Comparison of ENCODE assay signal across 8 cellular contexts in the genomic region with DNA sequence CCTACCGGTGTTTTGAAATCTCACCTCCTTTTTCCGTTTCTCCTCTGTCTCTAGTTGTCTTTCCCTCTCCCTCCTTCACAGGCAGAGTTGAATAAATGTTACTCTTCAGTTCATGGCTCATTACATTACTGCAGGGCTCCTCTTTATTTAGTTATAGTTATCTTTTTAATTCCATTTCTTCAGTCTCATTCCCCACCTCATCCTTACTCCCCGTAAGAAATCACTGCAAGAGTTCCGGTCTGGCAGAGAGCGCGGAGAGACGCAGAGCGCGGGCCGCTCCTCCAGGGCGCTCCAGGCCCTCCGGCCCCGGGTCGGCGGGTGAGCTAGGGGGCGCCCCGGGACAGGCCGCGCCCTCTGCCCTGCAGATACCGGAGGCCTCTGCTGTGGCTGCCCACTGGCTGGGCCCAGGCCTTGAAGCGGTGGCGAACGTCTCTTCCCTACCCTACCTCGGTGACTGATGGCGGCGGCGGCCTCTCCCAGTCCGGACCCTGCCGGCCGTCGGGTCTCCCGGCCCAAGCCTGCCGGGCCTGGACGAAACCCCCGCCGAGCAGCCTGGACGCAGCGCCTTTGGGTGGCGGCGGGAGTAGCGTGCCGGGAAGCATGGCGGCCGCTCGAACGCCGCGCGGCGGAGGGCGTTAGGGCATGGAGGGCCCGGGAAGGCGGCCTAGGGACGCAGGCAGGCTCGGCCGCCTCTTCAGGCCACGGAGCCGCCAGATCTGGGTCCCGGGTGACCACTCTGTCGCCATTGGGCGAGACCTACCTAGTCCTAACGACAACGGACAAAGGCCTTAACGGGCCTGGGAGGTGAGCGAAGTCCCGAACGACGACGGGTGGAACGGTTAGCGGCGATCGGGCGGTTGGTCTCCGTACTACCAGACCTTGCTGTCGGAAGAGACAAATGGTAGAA. TPM values are rescaled to one million over a fixed set of nuclear protein-coding genes. Genes with fewer than 3 reads are reported as not detected.
DNase-seq lines count a peak whose midpoint lies in the region; ATAC-seq lines count a peak whose summit lies in the region.

No MANE protein-coding gene starts in this region.

- ATAC-seq in HG02943 (IDR thresholded peaks at IDR 0.05; ENCODE audit: low read depth, unreplicated experiment), result peak; percentile 57

- no peaks in the 10 kb centered on the region for H3K4me1 ChIP-seq in endocrine pancreas (ENCODE audit: control insufficient read depth, insufficient read depth, low read length)

- H3K36me3 ChIP-seq in endocrine pancreas (ENCODE audit: control insufficient read depth, insufficient read depth, low read length), result no peaks in the 10 kb centered on the region

- peak overlapping the region; percentile 86 for H3K4me3 ChIP-seq in endocrine pancreas (ENCODE audit: control insufficient read depth, insufficient read depth, low read length)

- H3K27me3 ChIP-seq in endocrine pancreas (ENCODE audit: control insufficient read depth, insufficient read depth, low read length), result no peaks in the 10 kb centered on the region

- no peaks in the 10 kb centered on the region for H3K9me3 ChIP-seq in endocrine pancreas (ENCODE audit: control insufficient read depth, low read length)

- H3K9ac ChIP-seq in endocrine pancreas (ENCODE audit: control insufficient read depth, insufficient read depth, low read length), result peak overlapping the region; percentile 33

- DNase-seq in DMS153 (lab: John Stamatoyannopoulos, UW) (peak; percentile 37), DMS153 treated with DMSO at 0.1 percent for 48 hours (lab: John Stamatoyannopoulos, UW; ENCODE audit: unreplicated experiment) (no peak), NCI-H2227 treated with DMSO at 0.1 percent for 48 hours (lab: John Stamatoyannopoulos, UW) (peak; percentile 80), mesenteric fat pad (ENCODE audit: low spot score) (peak; percentile 94)
- peak; percentile 93 for DNase-seq in activated CD8-positive, alpha-beta memory T cell treated with anti-CD3 and anti-CD28 coated beads for 24 hours
- DNase-seq in stimulated activated CD8-positive, alpha-beta memory T cell treated with anti-CD3 and anti-CD28 coated beads, Interleukin-15, amount 100 ng/mL, for 24 hours (ENCODE audit: low read depth), result peak; percentile 25

RNA-seq across cellular contexts. Expression of gene HMGN4, which starts 16.4 kb away (rescaled TPM):
- total RNA-seq in mesenteric fat pad, result 52.6 TPM

RNA-seq across cellular contexts. Expression of gene BTN1A1, which starts 21.6 kb away (rescaled TPM):
- not detected for total RNA-seq in mesenteric fat pad
